10 cellular contexts compared by ENCODE assay signal in the genomic region with DNA sequence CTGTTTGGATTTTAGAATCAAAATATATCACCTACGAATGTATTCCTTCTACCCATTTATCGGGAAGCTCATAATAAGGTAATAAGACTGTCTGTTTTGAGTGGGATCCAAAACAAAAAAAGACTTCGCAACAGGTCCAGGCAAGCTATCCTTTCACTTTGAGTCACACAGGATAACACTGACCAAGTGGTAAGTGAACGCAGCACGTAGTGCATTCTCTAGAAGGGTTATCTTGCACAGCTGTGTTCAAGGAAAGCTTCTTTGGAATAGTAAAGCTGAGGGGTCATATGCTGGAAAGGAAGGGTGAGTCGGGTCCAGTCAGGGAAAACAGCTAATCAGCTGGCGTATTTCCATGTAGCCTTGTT. TPM values are rescaled to one million over a fixed set of nuclear protein-coding genes. Genes with fewer than 3 reads are reported as not detected.
DNase-seq lines count a peak whose midpoint lies in the region; ATAC-seq, FAIRE-seq and TF ChIP-seq lines count a peak whose summit lies in the region.
"Had no signal": no experiment of that assay in that cellular context is flagged by ENCODE, and none has a peak within 500 bp of the region (broad histone marks: within the 10 kb centered on the region; RNA-seq: fewer than 3 reads in every experiment).

No MANE protein-coding gene starts in this region.

- ATAC-seq in activated T-cell treated with anti-CD3 and anti-CD28 coated beads, Interleukin-2, amount 50 U/mL, for 72 hours (replicated peaks in 1 of 2): no peak
- ATAC-seq in activated naive CD8-positive, alpha-beta T cell treated with anti-CD3 and anti-CD28 coated beads, Interleukin-2, amount 50 U/mL, for 24 hours: no peak
- peak in 1 of 2 donors; percentile 31 for ATAC-seq in upper lobe of left lung (ENCODE audit: low FRiP score in 2 of 2)

- no peaks in the 10 kb centered on the region for H3K9me3 Mint-ChIP-seq in activated T-cell treated with anti-CD3 and anti-CD28 coated beads, Interleukin-2, amount 50 U/mL, for 72 hours
- no peaks in the 10 kb centered on the region for H3K9me3 Mint-ChIP-seq in activated naive CD8-positive, alpha-beta T cell treated with anti-CD3 and anti-CD28 coated beads, Interleukin-2, amount 50 U/mL, for 24 hours

- FAIRE-seq in D721Med (lab: Jason Lieb, UNC): no peak
- FAIRE-seq in small intestine (lab: Jason Lieb, UNC): no peak

- no peaks in the 10 kb centered on the region for H3K36me3 ChIP-seq in upper lobe of left lung
- no peaks in the 10 kb centered on the region for H3K36me3 ChIP-seq in small intestine (ENCODE audit: control insufficient read depth in 2 of 2, insufficient read depth in 2 of 2, low read length in 2 of 2)

- WGBS in upper lobe of left lung, 2 donors: 33 to 42% methylated on average over 5 to 7 of the region's 7 CpGs
- WGBS in small intestine, 3 donors: 47 to 49% (median 47%) methylated on average over 7 of the region's 7 CpGs

- H3K36me3 Mint-ChIP-seq in activated T-cell treated with anti-CD3 and anti-CD28 coated beads, Interleukin-2, amount 50 U/mL, for 72 hours (ENCODE audit: insufficient read depth in 2 of 2): no peaks in the 10 kb centered on the region
- H3K36me3 Mint-ChIP-seq in activated naive CD8-positive, alpha-beta T cell treated with anti-CD3 and anti-CD28 coated beads, Interleukin-2, amount 50 U/mL, for 24 hours (ENCODE audit: low read depth): no peaks in the 10 kb centered on the region

- H3K27me3 ChIP-seq in upper lobe of left lung (peaks cover 0 to 6% (median 1%) of the 10 kb centered on the region in 4 donors), small intestine (ENCODE audit: control insufficient read depth in 2 of 2, insufficient read depth in 2 of 2, low read length in 2 of 2) (peaks cover 0 to 15% of the 10 kb centered on the region in 2 donors)

- H3K4me3 Mint-ChIP-seq in activated T-cell treated with anti-CD3 and anti-CD28 coated beads, Interleukin-2, amount 50 U/mL, for 72 hours: peak overlapping the region; percentile 73 to 90
- peak overlapping the region; percentile 67 for H3K4me3 Mint-ChIP-seq in activated naive CD8-positive, alpha-beta T cell treated with anti-CD3 and anti-CD28 coated beads, Interleukin-2, amount 50 U/mL, for 24 hours

- TF ChIP-seq EP300 in upper lobe of left lung (IDR thresholded peaks at IDR 0.05): no peak

- H3K27ac ChIP-seq in upper lobe of left lung: peak overlapping the region; percentile 57 to 83 (median 76)
- no peak overlapping the region for H3K27ac ChIP-seq in small intestine (ENCODE audit: low read depth in 1 of 2, low read length in 1 of 2)

- peaks cover 13% of the 10 kb centered on the region for H3K4me1 Mint-ChIP-seq in activated T-cell treated with anti-CD3 and anti-CD28 coated beads, Interleukin-2, amount 50 U/mL, for 72 hours (ENCODE audit: low read depth)
- H3K4me1 Mint-ChIP-seq in activated naive CD8-positive, alpha-beta T cell treated with anti-CD3 and anti-CD28 coated beads, Interleukin-2, amount 50 U/mL, for 24 hours: peaks cover 11% of the 10 kb centered on the region

- TF ChIP-seq CTCF in upper lobe of left lung (IDR thresholded peaks at IDR 0.05) (no peak), D721Med (IDR thresholded peaks at IDR 0.05; ENCODE audit: insufficient read depth, missing control alignments) (no peak)

- H3K27me3 Mint-ChIP-seq in activated T-cell treated with anti-CD3 and anti-CD28 coated beads, Interleukin-2, amount 50 U/mL, for 72 hours (ENCODE audit: low read depth): peaks cover 55% of the 10 kb centered on the region
- H3K27me3 Mint-ChIP-seq in activated naive CD8-positive, alpha-beta T cell treated with anti-CD3 and anti-CD28 coated beads, Interleukin-2, amount 50 U/mL, for 24 hours: peaks cover 55% of the 10 kb centered on the region

- H3K4me3 ChIP-seq in upper lobe of left lung: peak overlapping the region; percentile 26 to 53 (median 44)
- H3K4me3 ChIP-seq in small intestine (ENCODE audit: low read depth in 1 of 2, low read length in 2 of 2): no peak overlapping the region

- H3K9me3 ChIP-seq in upper lobe of left lung (no peaks in the 10 kb centered on the region), small intestine (ENCODE audit: control insufficient read depth, low read depth) (no peaks in the 10 kb centered on the region)

- no peak for DNase-seq in activated T-cell treated with anti-CD3 and anti-CD28 coated beads, Interleukin-2, amount 50 U/mL, for 72 hours
- DNase-seq in activated T-cell treated with anti-CD3 and anti-CD28 coated beads for 4 hours: no peak
- DNase-seq in activated naive CD8-positive, alpha-beta T cell treated with anti-CD3 and anti-CD28 coated beads, Interleukin-2, amount 50 U/mL, for 24 hours: no peak
- DNase-seq in kidney tubule cell (ENCODE audit: low spot score): peak; percentile 3
- DNase-seq in upper lobe of left lung: no peak
- DNase-seq in D721Med (ENCODE audit: insufficient read length, low spot score): no peak
- DNase-seq in small intestine: no peak
- no peak for DNase-seq in NCI-H1105 (lab: John Stamatoyannopoulos, UW)
- DNase-seq: activated CD8-positive, alpha-beta memory T cell treated with anti-CD3 and anti-CD28 coated beads, Interleukin-2, amount 50 U/mL, for 48 hours had no signal

- TF ChIP-seq POLR2A in upper lobe of left lung (IDR thresholded peaks at IDR 0.05): no peak

- peaks cover 9 to 20% (median 13%) of the 10 kb centered on the region in 4 donors for H3K4me1 ChIP-seq in upper lobe of left lung
- H3K4me1 ChIP-seq in small intestine (ENCODE audit: control insufficient read depth in 2 of 2, insufficient read depth in 1 of 2, low read depth in 1 of 2, low read length in 1 of 2): peaks cover 0 to 2% of the 10 kb centered on the region in 2 donors

- H3K27ac Mint-ChIP-seq in activated T-cell treated with anti-CD3 and anti-CD28 coated beads, Interleukin-2, amount 50 U/mL, for 72 hours: no peak overlapping the region
- no peak overlapping the region for H3K27ac Mint-ChIP-seq in activated naive CD8-positive, alpha-beta T cell treated with anti-CD3 and anti-CD28 coated beads, Interleukin-2, amount 50 U/mL, for 24 hours

RNA-seq across cellular contexts. Expression of gene NRGN, which starts 22.3 kb away (rescaled TPM):
- total RNA-seq in activated T-cell treated with anti-CD3 and anti-CD28 coated beads, Interleukin-2, amount 50 U/mL, for 72 hours: 1 to 10 TPM; 4.2 to 4.4 TPM
- total RNA-seq in upper lobe of left lung: 100 to 1,000 TPM in 1 of 6 donors, 10 to 100 TPM in 5; 30.9 to 111 (median 77.6) TPM
- 1 to 10 TPM in 1 of 3 donors, under 1 TPM in 1, not detected in 1; 0.67 to 6.5 TPM for polyA plus RNA-seq in small intestine

RNA-seq across cellular contexts. Expression of gene VSIG2, which starts 34.7 kb away (rescaled TPM):
- total RNA-seq in activated T-cell treated with anti-CD3 and anti-CD28 coated beads, Interleukin-2, amount 50 U/mL, for 72 hours: under 1 TPM; 0.35 to 0.48 TPM
- 10 to 100 TPM; 32.5 to 55.3 (median 40.2) TPM for total RNA-seq in upper lobe of left lung
- polyA plus RNA-seq in small intestine: under 1 TPM in 1 of 3 donors, not detected in 2; 0.91 TPM
- total RNA-seq: HT1080 had no signal

RNA-seq across cellular contexts. Expression of gene SPA17, which starts 43.7 kb away (rescaled TPM):
- 1 to 10 TPM; 2.5 to 2.6 TPM for total RNA-seq in activated T-cell treated with anti-CD3 and anti-CD28 coated beads, Interleukin-2, amount 50 U/mL, for 72 hours
- 10 to 100 TPM in 2 of 6 donors, 1 to 10 TPM in 4; 3.6 to 28.0 (median 7.6) TPM for total RNA-seq in upper lobe of left lung
- 1 to 10 TPM; 3.2 to 9.8 (median 7.2) TPM for polyA plus RNA-seq in small intestine

RNA-seq across cellular contexts. Expression of gene SIAE, which starts 43.9 kb away (rescaled TPM):
- total RNA-seq in activated T-cell treated with anti-CD3 and anti-CD28 coated beads, Interleukin-2, amount 50 U/mL, for 72 hours: 10 to 100 TPM in 1 of 2 donors, 1 to 10 TPM in 1; 8.4 to 12.0 TPM
- 10 to 100 TPM; 21.6 to 42.7 (median 29.3) TPM for total RNA-seq in upper lobe of left lung
- polyA plus RNA-seq in small intestine: 10 to 100 TPM in 2 of 3 donors, 1 to 10 TPM in 1; 4.1 to 43.0 (median 12.1) TPM

RNA-seq across cellular contexts. Expression of gene ESAM, which starts 44.7 kb away (rescaled TPM):
- 1 to 10 TPM in 1 of 2 donors, under 1 TPM in 1; 0.88 to 1.1 TPM for total RNA-seq in activated T-cell treated with anti-CD3 and anti-CD28 coated beads, Interleukin-2, amount 50 U/mL, for 72 hours
- total RNA-seq in upper lobe of left lung: 100 to 1,000 TPM in 4 of 6 donors, 10 to 100 TPM in 2; 39.8 to 177 (median 128) TPM
- polyA plus RNA-seq in small intestine: 10 to 100 TPM in 1 of 3 donors, 1 to 10 TPM in 1, under 1 TPM in 1; 0.67 to 38.3 (median 1.4) TPM

Comparison
In these comparisons a context has a peak if more than half of its experiments do, and no peak if none do; other contexts are left out.
1. H3K27ac ChIP-seq: peak in upper lobe of left lung (4 of 4); none in small intestine (0 of 2).
2. H3K4me3 ChIP-seq: peak in upper lobe of left lung (4 of 4); none in small intestine (0 of 2).
3. RNA of gene NRGN, which starts 22.3 kb away (total RNA-seq): 30.9 to 111 TPM in upper lobe of left lung; 4.2 to 4.4 TPM in activated T-cell treated with anti-CD3 and anti-CD28 coated beads, Interleukin-2, amount 50 U/mL, for 72 hours; every median in the first group is over 4 times any median in the second.
4. RNA of gene VSIG2, which starts 34.7 kb away (total RNA-seq): 32.5 to 55.3 TPM in upper lobe of left lung; 0.35 to 0.48 TPM in activated T-cell treated with anti-CD3 and anti-CD28 coated beads, Interleukin-2, amount 50 U/mL, for 72 hours; every median in the first group is over 10 times any median in the second.